Comparison of ENCODE assay signal across 9 cellular contexts in the genomic region with DNA sequence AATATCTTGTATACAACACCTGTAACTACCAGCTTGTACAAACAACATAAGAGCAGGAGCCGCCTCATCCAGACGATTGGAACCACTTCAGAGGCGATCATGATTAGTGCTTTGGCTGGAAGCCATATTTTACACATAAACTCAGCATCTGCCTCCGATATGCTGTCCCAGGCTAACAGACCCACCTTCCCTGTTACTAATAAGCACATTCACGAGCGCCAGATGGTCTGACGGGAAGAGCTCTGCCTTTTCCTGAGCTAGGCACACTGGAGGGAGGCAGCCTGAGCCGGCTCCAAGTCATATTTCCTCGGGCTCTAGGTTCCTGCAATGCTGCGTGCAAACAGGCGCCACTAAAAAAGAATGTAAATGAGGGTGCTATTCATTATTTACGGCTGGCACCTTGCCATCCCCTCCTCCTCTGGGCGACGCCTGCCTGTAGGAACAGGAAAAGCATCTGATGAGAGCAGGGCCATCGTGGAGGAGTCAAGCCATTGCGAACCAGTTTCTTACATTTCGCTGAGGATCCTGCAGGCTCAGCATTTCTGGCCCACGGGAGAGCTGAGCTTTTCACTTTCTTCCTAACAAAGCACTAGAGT.
DNase-seq lines count a peak whose midpoint lies in the region; ATAC-seq and TF ChIP-seq lines count a peak whose summit lies in the region.
"Had no signal": no experiment of that assay in that cellular context is flagged by ENCODE, and none has a peak within 500 bp of the region (broad histone marks: within the 10 kb centered on the region; RNA-seq: fewer than 3 reads in every experiment).

No MANE protein-coding gene starts in this region.

- no peaks in the 10 kb centered on the region for H3K36me3 Mint-ChIP-seq in activated naive CD8-positive, alpha-beta T cell treated with anti-CD3 and anti-CD28 coated beads, Interleukin-2, amount 50 U/mL, for 24 hours (ENCODE audit: low read depth)
- H3K36me3 Mint-ChIP-seq in nephron progenitor cell (ENCODE audit: low read depth), result peaks cover 13% of the 10 kb centered on the region

- H3K36me3 ChIP-seq in mucosa of descending colon (ENCODE audit: low read depth), result no peaks in the 10 kb centered on the region

- H3K4me1 ChIP-seq in mucosa of descending colon (ENCODE audit: low read depth), result no peaks in the 10 kb centered on the region

- no peaks in the 10 kb centered on the region for H3K4me1 Mint-ChIP-seq in activated naive CD8-positive, alpha-beta T cell treated with anti-CD3 and anti-CD28 coated beads, Interleukin-2, amount 50 U/mL, for 24 hours
- peaks cover 13% of the 10 kb centered on the region for H3K4me1 Mint-ChIP-seq in nephron progenitor cell

- peaks cover 7% of the 10 kb centered on the region for H3K27me3 Mint-ChIP-seq in activated naive CD8-positive, alpha-beta T cell treated with anti-CD3 and anti-CD28 coated beads, Interleukin-2, amount 50 U/mL, for 24 hours
- peaks cover 2% of the 10 kb centered on the region for H3K27me3 Mint-ChIP-seq in nephron progenitor cell (ENCODE audit: low read depth, poor library complexity)

- peaks cover 7% of the 10 kb centered on the region for H3K9me3 Mint-ChIP-seq in activated naive CD8-positive, alpha-beta T cell treated with anti-CD3 and anti-CD28 coated beads, Interleukin-2, amount 50 U/mL, for 24 hours
- peaks cover 37% of the 10 kb centered on the region for H3K9me3 Mint-ChIP-seq in nephron progenitor cell

- H3K9me3 ChIP-seq in mucosa of descending colon, result no peaks in the 10 kb centered on the region

- no peak overlapping the region for H3K27ac Mint-ChIP-seq in activated naive CD8-positive, alpha-beta T cell treated with anti-CD3 and anti-CD28 coated beads, Interleukin-2, amount 50 U/mL, for 24 hours
- H3K27ac Mint-ChIP-seq in nephron progenitor cell, result no peak overlapping the region

- intact Hi-C loops in mucosa of descending colon (cut with DNase I, micrococcal nuclease), result no loop called here

- peak; percentile 43 for DNase-seq in EL
- peak; percentile 100 for DNase-seq in NCI-H2171 treated with DMSO at 0.1 percent for 48 hours (lab: John Stamatoyannopoulos, UW)
- DNase-seq in cardiac fibroblast (ENCODE audit: low read depth in 2 of 2), result peak; percentile 7 to 15
- DNase-seq in mucosa of descending colon, result peak; percentile 53 to 66 (median 57)
- no peak for DNase-seq in GF-D8 (lab: John Stamatoyannopoulos, UW)
- no peak for DNase-seq in activated naive CD8-positive, alpha-beta T cell treated with anti-CD3 and anti-CD28 coated beads, Interleukin-2, amount 50 U/mL, for 24 hours
- no peak for DNase-seq in OCI-M2 (lab: John Stamatoyannopoulos, UW; ENCODE audit: unreplicated experiment)
- DNase-seq in nephron progenitor cell, result no peak
- DNase-seq: KBM-7 had no signal

- H3K4me3 Mint-ChIP-seq in activated naive CD8-positive, alpha-beta T cell treated with anti-CD3 and anti-CD28 coated beads, Interleukin-2, amount 50 U/mL, for 24 hours, result no peak overlapping the region
- H3K4me3 Mint-ChIP-seq in nephron progenitor cell, result no peak overlapping the region

- peak; percentile 9 for TF ChIP-seq CTCF in cardiac fibroblast (IDR thresholded peaks at IDR 0.05; ENCODE audit: low read depth, low read length)
- TF ChIP-seq CTCF in mucosa of descending colon (IDR thresholded peaks at IDR 0.05), result peak; percentile 12
- TF ChIP-seq CTCF in nephron progenitor cell (IDR thresholded peaks at IDR 0.05), result no peak

- H3K4me3 ChIP-seq in cardiac fibroblast (replicated peaks in 1 of 2; ENCODE audit: low read depth in 2 of 2, low read length in 2 of 2), result no peak overlapping the region
- H3K4me3 ChIP-seq in mucosa of descending colon, result no peak overlapping the region

- ATAC-seq in mucosa of descending colon, result peak; percentile 91
- ATAC-seq in activated naive CD8-positive, alpha-beta T cell treated with anti-CD3 and anti-CD28 coated beads, Interleukin-2, amount 50 U/mL, for 24 hours, result no peak

Comparison
In these comparisons a context has a peak if more than half of its experiments do, and no peak if none do; other contexts are left out.
1. DNase-seq: peak in EL (single experiment), NCI-H2171 treated with DMSO at 0.1 percent for 48 hours (single experiment), cardiac fibroblast (2 of 2) and mucosa of descending colon (3 of 3); none in GF-D8 (single experiment), activated naive CD8-positive, alpha-beta T cell treated with anti-CD3 and anti-CD28 coated beads, Interleukin-2, amount 50 U/mL, for 24 hours (single experiment), OCI-M2 (single experiment) and nephron progenitor cell (single experiment).